In genomic region chr11:111006207-111006606, GRCh38 we compare ENCODE assay signal across 13 cellular contexts.
"Had no signal": no experiment of that assay in that cellular context is flagged by ENCODE, and none has a peak within 500 bp of the region (broad histone marks: within the 10 kb centered on the region; RNA-seq: fewer than 3 reads in every experiment).

No MANE protein-coding gene starts in this region.

- H3K9me3 ChIP-seq: body of pancreas, tibial nerve had no signal

- DNase-seq: activated CD4-positive, alpha-beta T cell treated with anti-CD3 and anti-CD28 coated beads for 1 hour; activated CD4-positive, alpha-beta T cell treated with anti-CD3 and anti-CD28 coated beads, Interleukin-2, amount 50 U/mL, for 48 hours; activated effector memory CD4-positive, alpha-beta T cell treated with anti-CD3 and anti-CD28 coated beads, Interleukin-2, amount 50 U/mL, for 16 hours; activated T-cell treated with anti-CD3 and anti-CD28 coated beads, Interleukin-2, amount 50 U/mL, for 4 hours; amniotic stem cell; body of pancreas; effector memory CD8-positive, alpha-beta T cell; retina had no signal

- H3K27ac ChIP-seq: body of pancreas, parathyroid adenoma, skin epidermis, tibial nerve had no signal

- H3K36me3 ChIP-seq: tibial nerve had no signal

- H3K79me2 ChIP-seq: parathyroid adenoma had no signal

- ATAC-seq: activated naive CD4-positive, alpha-beta T cell treated with anti-CD3 and anti-CD28 coated beads, Interleukin-2, amount 50 U/mL, for 72 hours; activated T-cell treated with anti-CD3 and anti-CD28 coated beads, Interleukin-2, amount 50 U/mL, for 4 hours; body of pancreas; effector memory CD8-positive, alpha-beta T cell; stimulated activated effector memory CD8-positive, alpha-beta T cell treated with anti-CD3 and anti-CD28 coated beads, Interleukin-12 subunit alpha, Interleukin-12 subunit beta, amount 100 ng/mL, for 72 hours had no signal

- H3K4me1 ChIP-seq: body of pancreas, parathyroid adenoma had no signal

- H2AFZ ChIP-seq: parathyroid adenoma had no signal

- H3K4me3 ChIP-seq: body of pancreas, skin epidermis, tibial nerve had no signal

- H3K9ac ChIP-seq: parathyroid adenoma had no signal

- H3K27me3 ChIP-seq: body of pancreas, tibial nerve had no signal
